In the genomic region with DNA sequence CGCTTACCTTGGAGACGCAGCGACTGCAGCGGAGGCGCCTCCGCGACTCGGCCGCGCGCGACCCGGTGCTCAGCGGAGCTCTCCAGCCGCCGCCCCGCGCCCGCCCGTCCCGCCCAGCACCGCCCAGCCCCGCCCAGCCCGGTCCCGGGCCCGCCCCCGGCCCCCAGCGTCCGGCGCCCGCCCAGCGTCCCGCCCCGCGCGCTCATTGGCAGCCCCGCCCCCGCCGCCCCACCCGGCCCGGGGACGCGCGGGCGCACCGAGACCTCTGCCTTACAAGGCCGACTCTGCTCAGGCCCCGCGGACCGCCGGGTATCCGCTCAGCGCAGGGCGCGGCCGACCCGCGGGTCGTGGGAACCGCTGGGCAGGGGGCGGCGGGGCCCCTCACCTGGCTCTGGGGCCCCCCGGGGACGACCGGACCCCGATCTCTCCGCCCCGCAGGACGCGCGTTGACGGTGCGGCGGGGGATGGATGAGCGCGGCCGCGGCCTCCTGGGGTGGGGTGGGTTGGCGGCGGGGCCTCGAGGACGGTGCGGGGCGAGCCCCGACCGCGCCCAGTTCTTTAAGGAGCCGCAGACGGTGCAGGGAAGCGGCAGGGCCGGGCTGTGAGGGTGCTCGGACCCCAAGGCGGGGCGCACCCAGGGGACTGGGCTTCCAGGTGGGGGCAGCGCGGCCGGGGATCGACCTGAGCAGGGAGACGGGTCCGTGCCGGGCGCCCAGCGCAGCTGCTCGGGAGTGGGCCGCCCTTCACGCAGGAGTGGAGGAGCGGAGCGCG, we compare ENCODE assay signal across 8 cellular contexts. TPM values are rescaled to one million over a fixed set of nuclear protein-coding genes. Genes with fewer than 3 reads are reported as not detected.
A peak's percentile ranks its signal among the peaks of the same experiment; 100 is the strongest.
DNase-seq lines count a peak whose midpoint lies in the region; ATAC-seq and TF ChIP-seq lines count a peak whose summit lies in the region.
"Not testable (repeated sequence)": the region's sequence is repeated elsewhere in the genome, so short reads cannot be mapped to it uniquely, and the experiment has no call there.

A gene (minus strand): TSS at position 82 of the 771 bp plus-strand sequence. CDS start 15,292 bp downstream, outside the sequence.

- not testable (repeated sequence) for H3K4me1 Mint-ChIP-seq in natural killer cell

- ATAC-seq in GM21825 (IDR thresholded peaks at IDR 0.05; ENCODE audit: unreplicated experiment) (peak; percentile 58), foreskin keratinocyte (peak; percentile 81), natural killer cell (peak; percentile 92 to 96 (median 95))

- peak within 1 kb of the TSS; percentile 72 for H3K4me3 ChIP-seq in SK-N-MC

- H3K27me3 Mint-ChIP-seq in natural killer cell (ENCODE audit: low read depth in 2 of 2) = not testable (repeated sequence)

- not testable (repeated sequence) for H3K36me3 ChIP-seq in SK-N-MC (ENCODE audit: insufficient read depth, low read length)

- intact Hi-C loops in natural killer cell (cut with micrococcal nuclease) = not testable (repeated sequence)

- H3K4me3 Mint-ChIP-seq in natural killer cell = peak within 1 kb of the TSS; percentile 65

- not testable (repeated sequence) for TF ChIP-seq CTCF in foreskin keratinocyte (conservative IDR thresholded peaks at IDR 0.05); natural killer cell (IDR thresholded peaks at IDR 0.05)

- H3K9ac ChIP-seq in SK-N-MC (ENCODE audit: insufficient read length) = not testable (repeated sequence)

- not testable (repeated sequence) for H3K27ac ChIP-seq in SK-N-MC
- peak within 1 kb of the TSS; percentile 66 for H3K27ac ChIP-seq in foreskin keratinocyte

- H3K27me3 ChIP-seq in foreskin keratinocyte = not testable (repeated sequence)

- H3K27ac Mint-ChIP-seq in natural killer cell = not testable (repeated sequence)

- DNase-seq in DMS153 (lab: John Stamatoyannopoulos, UW) (peak; percentile 53), M059J (ENCODE audit: low read depth) (peak; percentile 57), natural killer cell (peak; percentile 70)
- not testable (repeated sequence) for DNase-seq in SK-N-MC (ENCODE audit: low read depth, low spot score); foreskin keratinocyte
- DNase-seq in activated naive CD4-positive, alpha-beta T cell treated with Interleukin-2 at 50 U/mL for 16 hours = peak; percentile 89
- peak; percentile 85 for DNase-seq in stimulated activated CD8-positive, alpha-beta memory T cell treated with anti-CD3 and anti-CD28 coated beads, Interleukin-4, amount 100 ng/mL, for 48 hours

- H3K9me3 ChIP-seq in SK-N-MC (ENCODE audit: low read depth, low read length) = not testable (repeated sequence)

- not testable (repeated sequence) for H3K36me3 Mint-ChIP-seq in natural killer cell

- H3K4me1 ChIP-seq in foreskin keratinocyte = not testable (repeated sequence)

- H3K9me3 Mint-ChIP-seq in natural killer cell = not testable (repeated sequence)

RNA-seq across cellular contexts. Expression of the gene that starts here (rescaled TPM):
- total RNA-seq in M059J (2014; rRNA removed; shearing (Covaris generic)) = 0.07 and 0.25 TPM in 2 replicates
- total RNA-seq in foreskin keratinocyte (0.14 and 0.44 TPM in 2 replicates), natural killer cell (1 to 10 TPM in 2 of 3 donors, under 1 TPM in 1; 0.24 to 1.3 (median 1.2) TPM)
- 0.04 and 0.16 TPM in 2 replicates for polyA plus RNA-seq in foreskin keratinocyte

Comparison
In these comparisons a context has a peak if more than half of its experiments do, and no peak if none do; other contexts are left out.
1. Peak in DNase-seq in M059J; RNA of the gene not detected or under 1 TPM.
2. Peak in ATAC-seq and H3K27ac ChIP-seq in foreskin keratinocyte; RNA of the gene not detected or under 1 TPM.